16 cellular contexts compared by ENCODE assay signal in the genomic region with DNA sequence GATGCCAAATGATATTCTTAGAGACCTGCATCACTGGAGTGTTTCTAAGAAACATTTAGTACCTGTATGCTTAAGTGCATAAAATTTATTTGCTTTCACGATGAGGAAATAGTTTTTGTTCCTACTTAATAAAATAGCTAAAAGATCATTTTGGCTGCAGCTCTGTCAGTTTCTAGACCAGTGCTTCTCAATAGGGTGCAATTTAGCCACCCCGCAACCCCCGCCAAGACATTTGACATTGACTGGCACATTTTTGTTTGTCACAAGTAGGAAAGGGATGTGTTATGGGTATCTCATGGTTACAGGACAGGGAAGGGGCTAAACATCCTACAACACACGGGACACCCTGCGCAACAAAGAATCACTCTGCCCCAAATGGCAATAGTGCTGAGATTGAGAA.
DNase-seq lines count a peak whose midpoint lies in the region; ATAC-seq and TF ChIP-seq lines count a peak whose summit lies in the region.
"Had no signal": no experiment of that assay in that cellular context is flagged by ENCODE, and none has a peak within 500 bp of the region (broad histone marks: within the 10 kb centered on the region; RNA-seq: fewer than 3 reads in every experiment).

No MANE protein-coding gene starts in this region.

- H3K4me3 ChIP-seq in PC-9 (no peak overlapping the region), neural progenitor cell (no peak overlapping the region)

- H3K27ac Mint-ChIP-seq in neural progenitor cell = peak overlapping the region; percentile 28
- H3K27ac Mint-ChIP-seq in activated CD8-positive, alpha-beta T cell treated with anti-CD3 and anti-CD28 coated beads, Interleukin-2, amount 10 ng/mL, durations not matched to agents 7 days and 5 days = no peak overlapping the region
- H3K27ac Mint-ChIP-seq: CD4-positive, alpha-beta memory T cell had no signal

- CTCF ChIA-PET in PC-9 (lab: Charles Lee) = no interaction called here
- CTCF ChIA-PET in activated CD8-positive, alpha-beta T cell treated with anti-CD3 and anti-CD28 coated beads, Interleukin-2, amount 10 ng/mL, durations not matched to agents 7 days and 5 days (lab: Charles Lee) = no interaction called here

- H3F3A ChIP-seq in PC-9 (ENCODE audit: insufficient read depth, low read depth) (no peaks in the 10 kb centered on the region), neural progenitor cell (ENCODE audit: low read depth) (no peaks in the 10 kb centered on the region)

- H3K36me3 ChIP-seq in PC-9 (ENCODE audit: low read depth) = no peaks in the 10 kb centered on the region
- H3K36me3 ChIP-seq in neural progenitor cell = no peaks in the 10 kb centered on the region

- H3K27ac ChIP-seq in PC-9 (no peak overlapping the region), neural progenitor cell (no peak overlapping the region)

- peaks cover 37% of the 10 kb centered on the region for H3K4me1 Mint-ChIP-seq in neural progenitor cell
- H3K4me1 Mint-ChIP-seq in activated CD8-positive, alpha-beta T cell treated with anti-CD3 and anti-CD28 coated beads, Interleukin-2, amount 10 ng/mL, durations not matched to agents 7 days and 5 days (ENCODE audit: low read depth) = no peaks in the 10 kb centered on the region
- H3K4me1 Mint-ChIP-seq: CD4-positive, alpha-beta memory T cell had no signal

- H3K27me3 ChIP-seq in PC-9 (ENCODE audit: insufficient read depth, low read depth) (no peaks in the 10 kb centered on the region), neural progenitor cell (no peaks in the 10 kb centered on the region)

- H3K4me1 ChIP-seq in PC-9 (replicated peaks; ENCODE audit: insufficient read depth) (no peaks in the 10 kb centered on the region), neural progenitor cell (peaks cover 15% of the 10 kb centered on the region)

- POLR2A ChIA-PET in PC-9 (lab: Charles Lee; ENCODE audit: unreplicated experiment) = no interaction called here
- POLR2A ChIA-PET in activated CD8-positive, alpha-beta T cell treated with anti-CD3 and anti-CD28 coated beads, Interleukin-2, amount 10 ng/mL, durations not matched to agents 7 days and 5 days (lab: Charles Lee) = no interaction called here

- H3K9me3 Mint-ChIP-seq in neural progenitor cell = peaks cover 2% of the 10 kb centered on the region
- no peaks in the 10 kb centered on the region for H3K9me3 Mint-ChIP-seq in activated CD8-positive, alpha-beta T cell treated with anti-CD3 and anti-CD28 coated beads, Interleukin-2, amount 10 ng/mL, durations not matched to agents 7 days and 5 days (ENCODE audit: insufficient read depth)

- H2AFZ ChIP-seq in PC-9 = 0 out of 2 replicates have a peak overlapping the region, but pooled peaks have one; percentile 10
- no peak overlapping the region for H2AFZ ChIP-seq in neural progenitor cell (replicated peaks)

- H4K20me1 ChIP-seq in PC-9 (ENCODE audit: insufficient read depth) (no peaks in the 10 kb centered on the region), neural progenitor cell (ENCODE audit: low read depth) (no peaks in the 10 kb centered on the region)

- DNase-seq in PC-9 (no peak), globus pallidus (ENCODE audit: low spot score) (peak; percentile 11), neural progenitor cell (ENCODE audit: low spot score) (no peak), NCI-H510A treated with DMSO at 0.1 percent for 48 hours (lab: John Stamatoyannopoulos, UW) (no peak)
- DNase-seq in activated CD8-positive, alpha-beta T cell treated with anti-CD3 and anti-CD28 coated beads, Interleukin-2, amount 10 ng/mL, durations not matched to agents 7 days and 5 days = no peak
- DNase-seq in effector CD4-positive, alpha-beta T cell = no peak
- DNase-seq: C1 segment of cervical spinal cord; Calu3; CD4-positive, alpha-beta memory T cell; COR-L47; DMS53; DMS79 treated with DMSO at 0.1 percent for 48 hours; GF-D8; GOT3; H7; HCEC 1CT had no signal

- H3K9me2 ChIP-seq in PC-9 (ENCODE audit: insufficient read depth) = no peaks in the 10 kb centered on the region

- peaks cover 2% of the 10 kb centered on the region for H3K27me3 Mint-ChIP-seq in neural progenitor cell (ENCODE audit: insufficient read depth, low read depth)
- H3K27me3 Mint-ChIP-seq in activated CD8-positive, alpha-beta T cell treated with anti-CD3 and anti-CD28 coated beads, Interleukin-2, amount 10 ng/mL, durations not matched to agents 7 days and 5 days (ENCODE audit: low read depth) = no peaks in the 10 kb centered on the region
- H3K27me3 Mint-ChIP-seq: CD4-positive, alpha-beta memory T cell had no signal

- H3K9me3 ChIP-seq in PC-9 (ENCODE audit: insufficient read depth, low read depth) (no peaks in the 10 kb centered on the region), neural progenitor cell (ENCODE audit: low read depth) (no peaks in the 10 kb centered on the region)

- no peak for TF ChIP-seq CTCF in PC-9 (conservative IDR thresholded peaks at IDR 0.05)
- TF ChIP-seq CTCF in neural progenitor cell (IDR thresholded peaks at IDR 0.05) = no peak

- H3K4me3 Mint-ChIP-seq in neural progenitor cell = no peak overlapping the region
- no peak overlapping the region for H3K4me3 Mint-ChIP-seq in activated CD8-positive, alpha-beta T cell treated with anti-CD3 and anti-CD28 coated beads, Interleukin-2, amount 10 ng/mL, durations not matched to agents 7 days and 5 days
- H3K4me3 Mint-ChIP-seq: CD4-positive, alpha-beta memory T cell had no signal

- H3K4me2 ChIP-seq in PC-9 = no peak overlapping the region
- H3K4me2 ChIP-seq in neural progenitor cell = peak overlapping the region; percentile 18

- H3K36me3 Mint-ChIP-seq in neural progenitor cell = no peaks in the 10 kb centered on the region
- H3K36me3 Mint-ChIP-seq in activated CD8-positive, alpha-beta T cell treated with anti-CD3 and anti-CD28 coated beads, Interleukin-2, amount 10 ng/mL, durations not matched to agents 7 days and 5 days (ENCODE audit: low read depth) = no peaks in the 10 kb centered on the region
- H3K36me3 Mint-ChIP-seq: CD4-positive, alpha-beta memory T cell had no signal

- intact Hi-C loops in PC-9 (cut with micrococcal nuclease; ENCODE audit: unreplicated experiment) = no loop called here

- H3K79me2 ChIP-seq in PC-9 (ENCODE audit: low read depth) (no peaks in the 10 kb centered on the region), neural progenitor cell (ENCODE audit: low read depth) (no peaks in the 10 kb centered on the region)

- no peak overlapping the region for H3K9ac ChIP-seq in neural progenitor cell

- no peak for ATAC-seq in activated CD8-positive, alpha-beta T cell treated with anti-CD3 and anti-CD28 coated beads, Interleukin-2, amount 10 ng/mL, durations not matched to agents 7 days and 5 days

- no TSS peak for BruUV-seq in PC-9 (replicated peaks; lab: Mats Ljungman, UMichigan)
